ENCODE assay signal across 20 cellular contexts in the genomic region with DNA sequence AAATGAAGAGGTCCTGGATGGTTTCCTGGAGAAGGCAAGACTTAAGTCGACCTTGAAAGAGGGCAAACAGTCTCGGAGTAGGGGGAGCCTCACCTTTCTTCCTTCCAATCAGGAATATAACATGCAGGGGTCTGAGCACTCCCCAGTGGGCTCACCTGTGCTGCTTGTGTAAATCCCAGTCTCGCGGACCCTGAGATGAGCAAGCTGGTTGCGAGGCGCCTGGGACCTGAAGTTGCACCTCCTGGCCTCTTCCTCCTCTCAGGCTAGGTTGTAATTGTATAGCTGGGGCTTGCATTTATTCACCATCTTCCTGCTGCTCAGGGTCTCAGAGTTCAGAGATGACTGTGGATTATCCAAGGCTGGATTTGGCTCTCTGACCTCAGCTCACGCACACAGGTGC. TPM values are rescaled to one million over a fixed set of nuclear protein-coding genes. Genes with fewer than 3 reads are reported as not detected.
DNase-seq lines count a peak whose midpoint lies in the region; ATAC-seq and TF ChIP-seq lines count a peak whose summit lies in the region.
"Had no signal": no experiment of that assay in that cellular context is flagged by ENCODE, and none has a peak within 500 bp of the region (broad histone marks: within the 10 kb centered on the region; RNA-seq: fewer than 3 reads in every experiment).

No MANE protein-coding gene starts in this region.

- TF ChIP-seq CTCF in chondrocyte (IDR thresholded peaks at IDR 0.05) (no peak), upper lobe of right lung (IDR thresholded peaks at IDR 0.05) (no peak), GM13977 (IDR thresholded peaks at IDR 0.05; ENCODE audit: extremely low read depth, insufficient read depth, missing control alignments) (no peak), Calu3 (IDR thresholded peaks at IDR 0.05; ENCODE audit: unreplicated experiment) (no peak)

- peaks cover 11% of the 10 kb centered on the region for H3K4me1 Mint-ChIP-seq in activated CD8-positive, alpha-beta memory T cell treated with anti-CD3 and anti-CD28 coated beads, Interleukin-2, amount 10 ng/mL, durations not matched to agents 7 days and 5 days
- H3K4me1 Mint-ChIP-seq in chondrocyte (ENCODE audit: low read depth): no peaks in the 10 kb centered on the region
- no peaks in the 10 kb centered on the region for H3K4me1 Mint-ChIP-seq in Calu3 (ENCODE audit: low read depth, unreplicated experiment)
- H3K4me1 Mint-ChIP-seq: CD8-positive, alpha-beta memory T cell had no signal

- H3K27me3 ChIP-seq in upper lobe of right lung: no peaks in the 10 kb centered on the region
- H3K27me3 ChIP-seq: BE2C; BLaER1 treated with 17β-estradiol and CSF1 and Interleukin-3, amounts not matched to agents 10 nM and 100 nM had no signal

- peaks cover 7% of the 10 kb centered on the region for H3K27me3 Mint-ChIP-seq in activated CD8-positive, alpha-beta memory T cell treated with anti-CD3 and anti-CD28 coated beads, Interleukin-2, amount 10 ng/mL, durations not matched to agents 7 days and 5 days
- H3K27me3 Mint-ChIP-seq in chondrocyte (ENCODE audit: low read depth): peaks cover 4% of the 10 kb centered on the region
- H3K27me3 Mint-ChIP-seq in Calu3 (ENCODE audit: unreplicated experiment): peaks cover 36% of the 10 kb centered on the region
- H3K27me3 Mint-ChIP-seq: CD4-positive, alpha-beta T cell had no signal

- CTCF ChIA-PET in activated CD8-positive, alpha-beta memory T cell treated with anti-CD3 and anti-CD28 coated beads, Interleukin-2, amount 10 ng/mL, durations not matched to agents 7 days and 5 days (lab: Charles Lee): no interaction called here
- CTCF ChIA-PET in Calu3 (lab: Charles Lee): no interaction called here

- H3K4me3 ChIP-seq in upper lobe of right lung: no peak overlapping the region
- H3K4me3 ChIP-seq: BLaER1 treated with 17β-estradiol and CSF1 and Interleukin-3, amounts not matched to agents 10 nM and 100 nM; HAP-1 had no signal

- no peak overlapping the region for H3K4me3 Mint-ChIP-seq in activated CD8-positive, alpha-beta memory T cell treated with anti-CD3 and anti-CD28 coated beads, Interleukin-2, amount 10 ng/mL, durations not matched to agents 7 days and 5 days
- H3K4me3 Mint-ChIP-seq in chondrocyte (ENCODE audit: unreplicated experiment) (no peak overlapping the region), Calu3 (ENCODE audit: low read depth, unreplicated experiment) (no peak overlapping the region)
- H3K4me3 Mint-ChIP-seq: CD14-positive monocyte; CD4-positive, alpha-beta T cell; CD8-positive, alpha-beta memory T cell; HFFc6 had no signal

- no peak overlapping the region for H3K27ac ChIP-seq in upper lobe of right lung
- H3K27ac ChIP-seq: 22Rv1; BLaER1 treated with 17β-estradiol and CSF1 and Interleukin-3, amounts not matched to agents 10 nM and 100 nM had no signal

- intact Hi-C loops in upper lobe of right lung (cut with DNase I) (no loop called here), Calu3 (cut with micrococcal nuclease; ENCODE audit: unreplicated experiment) (no loop called here)

- no peak overlapping the region for H3K27ac Mint-ChIP-seq in activated CD8-positive, alpha-beta memory T cell treated with anti-CD3 and anti-CD28 coated beads, Interleukin-2, amount 10 ng/mL, durations not matched to agents 7 days and 5 days
- H3K27ac Mint-ChIP-seq in chondrocyte (ENCODE audit: unreplicated experiment) (no peak overlapping the region), Calu3 (ENCODE audit: unreplicated experiment) (no peak overlapping the region)
- H3K27ac Mint-ChIP-seq: CD14-positive monocyte; CD4-positive, alpha-beta T cell; CD8-positive, alpha-beta memory T cell; HFFc6 had no signal

- H3K9me3 ChIP-seq in upper lobe of right lung: no peaks in the 10 kb centered on the region
- H3K9me3 ChIP-seq: BE2C; BLaER1 treated with 17β-estradiol and CSF1 and Interleukin-3, amounts not matched to agents 10 nM and 100 nM; HAP-1 had no signal

- no peaks in the 10 kb centered on the region for H3K36me3 Mint-ChIP-seq in activated CD8-positive, alpha-beta memory T cell treated with anti-CD3 and anti-CD28 coated beads, Interleukin-2, amount 10 ng/mL, durations not matched to agents 7 days and 5 days
- no peaks in the 10 kb centered on the region for H3K36me3 Mint-ChIP-seq in chondrocyte (ENCODE audit: low read depth)
- no peaks in the 10 kb centered on the region for H3K36me3 Mint-ChIP-seq in Calu3 (ENCODE audit: insufficient read depth, unreplicated experiment)
- H3K36me3 Mint-ChIP-seq: CD14-positive monocyte; CD8-positive, alpha-beta memory T cell had no signal

- no peaks in the 10 kb centered on the region for H3K36me3 ChIP-seq in upper lobe of right lung
- H3K36me3 ChIP-seq: BE2C, HAP-1 had no signal

- ATAC-seq in activated CD8-positive, alpha-beta memory T cell treated with anti-CD3 and anti-CD28 coated beads, Interleukin-2, amount 10 ng/mL, durations not matched to agents 7 days and 5 days: no peak
- ATAC-seq in upper lobe of right lung: no peak
- no peak for ATAC-seq in GM18498 (IDR thresholded peaks at IDR 0.05; ENCODE audit: unreplicated experiment)

- in situ Hi-C loops in GM13977 (cut with MboI; ENCODE audit: low pct_unique_long_range_greater_than_20kb, low sequenced_read_pairs, unreplicated experiment): no loop called here

- H3K4me1 ChIP-seq in upper lobe of right lung: no peaks in the 10 kb centered on the region
- H3K4me1 ChIP-seq: BE2C, HAP-1 had no signal

- DNase-seq in activated CD8-positive, alpha-beta memory T cell treated with anti-CD3 and anti-CD28 coated beads, Interleukin-2, amount 50 U/mL, for 48 hours: peak; percentile 10
- no peak for DNase-seq in activated CD8-positive, alpha-beta memory T cell treated with anti-CD3 and anti-CD28 coated beads, Interleukin-2, amount 10 ng/mL, durations not matched to agents 7 days and 5 days
- DNase-seq in chondrocyte (ENCODE audit: low spot score) (peak; percentile 52), mesenteric fat pad (ENCODE audit: low spot score) (peak; percentile 79), upper lobe of right lung (peak; percentile 43), GM13977 (ENCODE audit: low spot score) (no peak), Calu3 (no peak)
- DNase-seq: AML-193; BE2C; CD4-positive, alpha-beta T cell; CD8-positive, alpha-beta memory T cell; DMS153; DND-41; GOT3; HFFc6 had no signal

- BruUV-seq in Calu3 (replicated peaks; lab: Mats Ljungman, UMichigan): no TSS peak

- H3K9me3 Mint-ChIP-seq in activated CD8-positive, alpha-beta memory T cell treated with anti-CD3 and anti-CD28 coated beads, Interleukin-2, amount 10 ng/mL, durations not matched to agents 7 days and 5 days (ENCODE audit: low read depth): no peaks in the 10 kb centered on the region
- H3K9me3 Mint-ChIP-seq in chondrocyte (ENCODE audit: low read depth): no peaks in the 10 kb centered on the region
- H3K9me3 Mint-ChIP-seq in Calu3 (ENCODE audit: low read depth, unreplicated experiment): no peaks in the 10 kb centered on the region
- H3K9me3 Mint-ChIP-seq: CD14-positive monocyte; CD4-positive, alpha-beta T cell; CD8-positive, alpha-beta memory T cell had no signal

RNA-seq across cellular contexts. Expression of a gene that starts 7.5 kb away (rescaled TPM):
- 1 to 10 TPM in 1 of 2 experiments, under 1 TPM in 1; 0.91 to 2.1 TPM for total RNA-seq in activated CD8-positive, alpha-beta memory T cell treated with anti-CD3 and anti-CD28 coated beads, Interleukin-2, amount 10 ng/mL, durations not matched to agents 7 days and 5 days
- total RNA-seq in chondrocyte: not detected in 3 replicates
- total RNA-seq in mesenteric fat pad: 0.61 TPM
- total RNA-seq in upper lobe of right lung: 1.3 TPM
- total RNA-seq in Calu3 (2022): 2.8 and 3.7 TPM in 2 replicates
- total RNA-seq: HFFc6 had no signal

RNA-seq across cellular contexts. Expression of a gene that starts 21.9 kb away (rescaled TPM):
- 1 to 10 TPM; 1.2 TPM for total RNA-seq in activated CD8-positive, alpha-beta memory T cell treated with anti-CD3 and anti-CD28 coated beads, Interleukin-2, amount 10 ng/mL, durations not matched to agents 7 days and 5 days
- total RNA-seq in chondrocyte: 0.87 to 0.92 TPM (median 0.92 TPM) in 3 replicates
- total RNA-seq in mesenteric fat pad: 0.55 TPM
- 3.2 TPM for total RNA-seq in upper lobe of right lung
- total RNA-seq in Calu3 (2022): 3.2 and 3.4 TPM in 2 replicates

RNA-seq across cellular contexts. Expression of a gene that starts 44.2 kb away (rescaled TPM):
- 10 to 100 TPM; 74.0 to 95.8 TPM for total RNA-seq in activated CD8-positive, alpha-beta memory T cell treated with anti-CD3 and anti-CD28 coated beads, Interleukin-2, amount 10 ng/mL, durations not matched to agents 7 days and 5 days
- total RNA-seq in chondrocyte: 3.3 to 9.3 TPM (median 3.3 TPM) in 3 replicates
- not detected for total RNA-seq in mesenteric fat pad
- total RNA-seq in upper lobe of right lung: 1.3 TPM
- total RNA-seq in Calu3 (2022): 46.7 and 69.3 TPM in 2 replicates

Comparison
In these comparisons a context has a peak if more than half of its experiments do, and no peak if none do; other contexts are left out.
1. DNase-seq: peak in activated CD8-positive, alpha-beta memory T cell treated with anti-CD3 and anti-CD28 coated beads, Interleukin-2, amount 50 U/mL, for 48 hours (single experiment), chondrocyte (single experiment), mesenteric fat pad (single experiment) and upper lobe of right lung (single experiment); none in activated CD8-positive, alpha-beta memory T cell treated with anti-CD3 and anti-CD28 coated beads, Interleukin-2, amount 10 ng/mL, durations not matched to agents 7 days and 5 days (single experiment), GM13977 (single experiment) and Calu3 (single experiment).